Comparison of ENCODE assay signal across 11 cellular contexts in genomic region chr1:33130297-33130696, GRCh38. TPM values are rescaled to one million over a fixed set of nuclear protein-coding genes. Genes with fewer than 3 reads are reported as not detected.
DNase-seq lines count a peak whose midpoint lies in the region; ATAC-seq and TF ChIP-seq lines count a peak whose summit lies in the region.
"Had no signal": no experiment of that assay in that cellular context is flagged by ENCODE, and none has a peak within 500 bp of the region (broad histone marks: within the 10 kb centered on the region; RNA-seq: fewer than 3 reads in every experiment).

No MANE protein-coding gene starts in this region.

- no peaks in the 10 kb centered on the region for H3K27me3 ChIP-seq in CD8-positive, alpha-beta T cell (ENCODE audit: insufficient read depth, low read length)
- H3K27me3 ChIP-seq in HCT116 (ENCODE audit: insufficient read depth, low read length): no peaks in the 10 kb centered on the region
- H3K27me3 ChIP-seq in aorta (ENCODE audit: control insufficient read depth in 1 of 2, insufficient read depth in 2 of 2, low read length in 1 of 2): no peaks in the 10 kb centered on the region
- H3K27me3 ChIP-seq: left lung had no signal

- no peak overlapping the region for H3K4me2 ChIP-seq in HCT116 (ENCODE audit: low read length)

- DNase-seq in CD8-positive, alpha-beta T cell: peak in 1 of 7 experiments; percentile 39
- DNase-seq in HCT116 (ENCODE audit: low read depth, low spot score): no peak
- DNase-seq in activated T-cell treated with anti-CD3 and anti-CD28 coated beads, Interleukin-2, amount 50 U/mL, for 4 hours: no peak
- DNase-seq in left lobe of liver (ENCODE audit: low spot score): peak; percentile 21
- DNase-seq in aorta: no peak
- DNase-seq in A172 (ENCODE audit: low spot score): no peak
- no peak for DNase-seq in CD14-positive monocyte (ENCODE audit: low spot score)
- no peak for DNase-seq in hippocampal formation (lab: John Stamatoyannopoulos, UW)
- DNase-seq: DMS79, left lung, NCI-H446 treated with DMSO at 0.1 percent for 48 hours had no signal

- CTCF ChIA-PET in CD8-positive, alpha-beta T cell (lab: Charles Lee): no interaction called here
- CTCF ChIA-PET in HCT116 (lab: Charles Lee): no interaction called here

- peaks cover 26% of the 10 kb centered on the region for H3K4me1 ChIP-seq in CD8-positive, alpha-beta T cell (ENCODE audit: insufficient read depth, low read length)
- peaks cover 5 to 20% of the 10 kb centered on the region in 2 experiments; a peak in 3 of 4 replicates for H3K4me1 ChIP-seq in HCT116 (ENCODE audit: control insufficient read depth in 1 of 2, insufficient read depth in 2 of 2, low read length in 2 of 2)
- H3K4me1 ChIP-seq in aorta (ENCODE audit: control insufficient read depth in 1 of 2, insufficient read depth in 2 of 2, low read length in 2 of 2): no peaks in the 10 kb centered on the region

- TF ChIP-seq POLR2A in HCT116 (IDR thresholded peaks at IDR 0.05; ENCODE audit: borderline replicate concordance, extremely low read depth, insufficient read depth, insufficient read length): no peak

- H3K27ac ChIP-seq in CD8-positive, alpha-beta T cell (ENCODE audit: low read depth, low read length): no peak overlapping the region
- H3K27ac ChIP-seq in HCT116 (ENCODE audit: low read depth, low read length) (no peak overlapping the region), aorta (ENCODE audit: low read depth in 1 of 2, low read length in 2 of 2) (no peak overlapping the region)
- H3K27ac ChIP-seq: left lung had no signal

- no peak overlapping the region for H3K4me3 Mint-ChIP-seq in CD8-positive, alpha-beta T cell
- peak overlapping the region; percentile 27 for H3K4me3 Mint-ChIP-seq in activated T-cell treated with anti-CD3 and anti-CD28 coated beads, Interleukin-2, amount 50 U/mL, for 4 hours
- no peak overlapping the region for H3K4me3 Mint-ChIP-seq in CD14-positive monocyte

- H3K4me1 Mint-ChIP-seq in CD8-positive, alpha-beta T cell (ENCODE audit: low read depth): peaks cover 56% of the 10 kb centered on the region
- H3K4me1 Mint-ChIP-seq in activated T-cell treated with anti-CD3 and anti-CD28 coated beads, Interleukin-2, amount 50 U/mL, for 4 hours (ENCODE audit: low read depth): peaks cover 51% of the 10 kb centered on the region
- H3K4me1 Mint-ChIP-seq in CD14-positive monocyte: peaks cover 28% of the 10 kb centered on the region

- no peaks in the 10 kb centered on the region for H3K27me3 Mint-ChIP-seq in CD8-positive, alpha-beta T cell (ENCODE audit: low read depth)
- no peaks in the 10 kb centered on the region for H3K27me3 Mint-ChIP-seq in activated T-cell treated with anti-CD3 and anti-CD28 coated beads, Interleukin-2, amount 50 U/mL, for 4 hours (ENCODE audit: low read depth)
- H3K27me3 Mint-ChIP-seq in CD14-positive monocyte (ENCODE audit: low read depth in 3 of 3): peaks cover 1 to 2% (median 2%) of the 10 kb centered on the region in 3 donors

- H3K36me3 Mint-ChIP-seq in CD8-positive, alpha-beta T cell: peaks cover 26% of the 10 kb centered on the region
- peaks cover 11% of the 10 kb centered on the region for H3K36me3 Mint-ChIP-seq in activated T-cell treated with anti-CD3 and anti-CD28 coated beads, Interleukin-2, amount 50 U/mL, for 4 hours (ENCODE audit: insufficient read depth)
- H3K36me3 Mint-ChIP-seq in CD14-positive monocyte: peaks cover 1 to 6% of the 10 kb centered on the region in 2 donors

- peaks cover 21% of the 10 kb centered on the region for H3K79me2 ChIP-seq in HCT116 (ENCODE audit: insufficient read depth, low read length)

- H3K9me3 ChIP-seq in CD8-positive, alpha-beta T cell (ENCODE audit: low read length): no peaks in the 10 kb centered on the region
- H3K9me3 ChIP-seq in HCT116 (ENCODE audit: control insufficient read depth in 1 of 2, insufficient read depth in 1 of 2, low read depth in 1 of 2, low read length in 2 of 2) (no peaks in the 10 kb centered on the region), aorta (ENCODE audit: control insufficient read depth, low read length) (no peaks in the 10 kb centered on the region)
- H3K9me3 ChIP-seq: left lung had no signal

- no TSS peak for BruUV-seq in HCT116 (replicated peaks; lab: Mats Ljungman, UMichigan)

- H3K9me2 ChIP-seq in HCT116 (ENCODE audit: insufficient read depth): no peaks in the 10 kb centered on the region

- ATAC-seq in CD8-positive, alpha-beta T cell: no peak
- ATAC-seq in HCT116: no peak
- ATAC-seq in activated T-cell treated with anti-CD3 and anti-CD28 coated beads, Interleukin-2, amount 50 U/mL, for 4 hours: peak; percentile 9 to 16
- no peak for ATAC-seq in left lobe of liver
- ATAC-seq in aorta (ENCODE audit: low FRiP score): no peak
- ATAC-seq: left lung had no signal

- no peak overlapping the region for H3K9ac ChIP-seq in HCT116 (ENCODE audit: low read length)

- H4K20me1 ChIP-seq in HCT116 (ENCODE audit: insufficient read depth): no peaks in the 10 kb centered on the region

- peak overlapping the region; percentile 41 for H3K27ac Mint-ChIP-seq in CD8-positive, alpha-beta T cell
- H3K27ac Mint-ChIP-seq in CD14-positive monocyte: no peak overlapping the region

- H3K9me3 Mint-ChIP-seq in CD8-positive, alpha-beta T cell: no peaks in the 10 kb centered on the region
- H3K9me3 Mint-ChIP-seq in activated T-cell treated with anti-CD3 and anti-CD28 coated beads, Interleukin-2, amount 50 U/mL, for 4 hours: no peaks in the 10 kb centered on the region
- H3K9me3 Mint-ChIP-seq in CD14-positive monocyte: peaks cover 0 to 3% (median 0%) of the 10 kb centered on the region in 7 donors

- no peak overlapping the region for H2AFZ ChIP-seq in HCT116 (ENCODE audit: low read depth, low read length, poor library complexity, severe bottlenecking)

- no peaks in the 10 kb centered on the region for H3K36me3 ChIP-seq in CD8-positive, alpha-beta T cell (ENCODE audit: insufficient read depth, low read length)
- no peaks in the 10 kb centered on the region; a peak in 1 of 4 replicates for H3K36me3 ChIP-seq in HCT116 (ENCODE audit: control insufficient read depth in 1 of 2, insufficient read depth in 2 of 2, low read length in 2 of 2)
- no peaks in the 10 kb centered on the region for H3K36me3 ChIP-seq in aorta (ENCODE audit: control insufficient read depth in 1 of 2, insufficient read depth in 2 of 2, low read length in 1 of 2)
- H3K36me3 ChIP-seq: left lung had no signal

- POLR2A ChIA-PET in CD8-positive, alpha-beta T cell (lab: Charles Lee): no interaction called here
- POLR2A ChIA-PET in HCT116 (lab: Charles Lee): no interaction called here

- no peak overlapping the region for H3K4me3 ChIP-seq in CD8-positive, alpha-beta T cell (ENCODE audit: low read depth, low read length)
- H3K4me3 ChIP-seq in HCT116 (replicated peaks in 1 of 2; ENCODE audit: low read depth in 1 of 2, low read length in 2 of 2): no peak overlapping the region
- no peak overlapping the region for H3K4me3 ChIP-seq in aorta (ENCODE audit: low read length in 2 of 2)
- H3K4me3 ChIP-seq: left lung had no signal

- no peak for TF ChIP-seq RAD21 in HCT116 (IDR thresholded peaks at IDR 0.05; ENCODE audit: low read depth)

- TF ChIP-seq CTCF in CD8-positive, alpha-beta T cell (IDR thresholded peaks at IDR 0.05): no peak
- TF ChIP-seq CTCF in HCT116 (IDR thresholded peaks at IDR 0.05 in 2 of 3, conservative IDR thresholded peaks at IDR 0.05 in 1 of 3; ENCODE audit: borderline replicate concordance in 1 of 3, insufficient read depth in 1 of 3, low read depth in 2 of 3, low read length in 2 of 3): no peak
- TF ChIP-seq CTCF in CD14-positive monocyte (IDR thresholded peaks at IDR 0.05): no peak

- RAD21 ChIA-PET in HCT116 (lab: Charles Lee; ENCODE audit: low non-redundant PET in 1 of 2, low total read pairs in 2 of 2, uncharacterized antibody in 2 of 2, unreplicated experiment in 2 of 2): no interaction called here

- intact Hi-C loops in CD8-positive, alpha-beta T cell (cut with DNase I, micrococcal nuclease): no loop called here
- intact Hi-C loops in HCT116 (cut with micrococcal nuclease): no loop called here
- intact Hi-C loops in aorta (cut with DNase I): no loop called here
- intact Hi-C loops in CD14-positive monocyte (cut with micrococcal nuclease): no loop called here

- WGBS in aorta, 2 donors: 73 to 84% methylated on average over 4 of the region's 4 CpGs

TF ChIP-seq in HCT116, 20 proteins besides CTCF, POLR2A, EP300 and RAD21:
- TF ChIP-seq JUND (IDR thresholded peaks at IDR 0.05) (0 out of 2 replicates have a peak, but pooled peaks have one; percentile 8), EGR1 (IDR thresholded peaks at IDR 0.05; ENCODE audit: low read depth) (no peak)

RNA-seq across cellular contexts. Expression of gene AZIN2, which starts 49.3 kb away (rescaled TPM):
- total RNA-seq in CD8-positive, alpha-beta T cell: 1 to 10 TPM; 3.5 to 4.1 TPM
- total RNA-seq in HCT116 (2021; ENCODE audit: unreplicated experiment): 7.8 TPM
- polyA plus RNA-seq in HCT116 (2012): 9.0 and 9.7 TPM in 2 replicates
- total RNA-seq in activated T-cell treated with anti-CD3 and anti-CD28 coated beads, Interleukin-2, amount 50 U/mL, for 4 hours: 1 to 10 TPM in 2 of 3 donors, under 1 TPM in 1; 0.30 to 2.2 (median 1.4) TPM
- 0.55 TPM for total RNA-seq in left lobe of liver
- total RNA-seq in aorta: 10 to 100 TPM in 1 of 2 donors, 1 to 10 TPM in 1; 3.9 to 14.4 TPM
- polyA plus RNA-seq in aorta: 1 to 10 TPM; 1.5 to 2.5 TPM
- total RNA-seq in A172 (2014; rRNA removed; shearing (Covaris generic)): 0.74 and 2.7 TPM in 2 replicates
- polyA plus RNA-seq in CD14-positive monocyte: under 1 TPM in 1 of 2 donors, not detected in 1; 0.89 TPM

RNA-seq across cellular contexts. Expression of gene TRIM62, which starts 51.5 kb away (rescaled TPM):
- 10 to 100 TPM; 14.3 to 14.8 TPM for total RNA-seq in CD8-positive, alpha-beta T cell
- total RNA-seq in HCT116 (2021; ENCODE audit: unreplicated experiment) (6.5 TPM), left lobe of liver (1.4 TPM), aorta (1 to 10 TPM; 5.7 to 8.0 TPM)
- polyA plus RNA-seq in HCT116 (2012): 4.0 and 4.1 TPM in 2 replicates
- 1 to 10 TPM; 3.8 to 5.9 (median 4.5) TPM for total RNA-seq in activated T-cell treated with anti-CD3 and anti-CD28 coated beads, Interleukin-2, amount 50 U/mL, for 4 hours
- polyA plus RNA-seq in aorta (1 to 10 TPM; 1.0 to 7.7 TPM), CD14-positive monocyte (1 to 10 TPM; 1.7 to 2.1 TPM)
- 1.00 and 1.4 TPM in 2 replicates for total RNA-seq in A172 (2014; rRNA removed; shearing (Covaris generic))

Comparison
In these comparisons a context has a peak if more than half of its experiments do, and no peak if none do; other contexts are left out.
1. ATAC-seq: peak in activated T-cell treated with anti-CD3 and anti-CD28 coated beads, Interleukin-2, amount 50 U/mL, for 4 hours (2 of 2); none in CD8-positive, alpha-beta T cell (single experiment), HCT116 (single experiment), left lobe of liver (single experiment) and aorta (single experiment).